Comparison of ENCODE assay signal across 8 cellular contexts in the genomic region with DNA sequence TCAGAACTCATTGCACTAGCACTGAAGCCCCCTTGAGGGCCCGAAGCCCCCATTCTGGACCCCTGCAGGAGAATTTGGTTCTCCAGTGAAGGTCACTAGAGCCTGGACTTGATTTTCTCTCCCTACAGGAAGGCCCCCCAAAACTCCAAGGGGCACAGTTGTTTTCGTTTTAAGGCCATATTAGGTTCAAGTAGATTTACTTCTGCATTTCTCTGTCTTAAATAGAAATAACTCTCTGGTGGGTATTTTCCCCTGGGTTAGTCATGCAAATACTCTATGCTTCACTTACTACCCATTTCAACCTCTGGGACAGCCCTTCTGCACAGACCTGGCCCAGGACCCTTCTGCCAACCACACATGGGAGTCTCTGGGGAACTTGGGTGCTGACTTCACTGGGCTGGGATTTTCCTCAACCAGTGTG. TPM values are rescaled to one million over a fixed set of nuclear protein-coding genes. Genes with fewer than 3 reads are reported as not detected.
DNase-seq lines count a peak whose midpoint lies in the region; ATAC-seq and TF ChIP-seq lines count a peak whose summit lies in the region.

No MANE protein-coding gene starts in this region.

- no peaks in the 10 kb centered on the region for H3K27me3 ChIP-seq in HL-60 (ENCODE audit: insufficient read depth, poor library complexity, severe bottlenecking)
- no peaks in the 10 kb centered on the region for H3K27me3 ChIP-seq in colonic mucosa

- peaks cover 4% of the 10 kb centered on the region for H3K4me1 ChIP-seq in colonic mucosa

- in situ Hi-C loops in GM13976 (cut with MboI; ENCODE audit: low sequenced_read_pairs, unreplicated experiment), result no loop called here

- TF ChIP-seq CTCF in GM13976 (IDR thresholded peaks at IDR 0.05; ENCODE audit: borderline replicate concordance, control extremely low read depth, extremely low read depth, insufficient read depth, missing control alignments), result no peak
- no peak for TF ChIP-seq CTCF in HL-60 (IDR thresholded peaks at IDR 0.05; ENCODE audit: insufficient read depth, low read length)
- no peak for TF ChIP-seq CTCF in colonic mucosa (IDR thresholded peaks at IDR 0.05)

- intact Hi-C loops in colonic mucosa (cut with DNase I), result no loop called here

- H3K9me3 ChIP-seq in colonic mucosa, result no peaks in the 10 kb centered on the region

- DNase-seq in GM13976 (ENCODE audit: low spot score) (peak; percentile 73), HL-60 (ENCODE audit: low read depth in 1 of 2, low spot score in 1 of 2) (peak in 1 of 2 experiments; percentile 36), colonic mucosa (no peak), renal cortical epithelial cell (ENCODE audit: low read depth) (peak; percentile 67), left lobe of liver (ENCODE audit: low spot score) (no peak), iPS-NIHi7 (ENCODE audit: extremely low spot score) (no peak)
- DNase-seq in stimulated activated naive CD4-positive, alpha-beta T cell treated with Interleukin-2 at 50 U/mL for 16 hours (lab: John Stamatoyannopoulos, UW), result no peak

- no peaks in the 10 kb centered on the region for H3K36me3 ChIP-seq in colonic mucosa

- H3K27ac ChIP-seq in HL-60 (replicated peaks) (peak overlapping the region; percentile 80), colonic mucosa (peak overlapping the region; percentile 87)

- peak overlapping the region in 1 of 2 donors; percentile 71 for H3K9ac ChIP-seq in colonic mucosa (ENCODE audit: low read depth in 2 of 2, low read length in 2 of 2)

- ATAC-seq in GM21515 (IDR thresholded peaks at IDR 0.05; ENCODE audit: unreplicated experiment) (peak; percentile 50), left lobe of liver (no peak)

- H3K4me3 ChIP-seq in HL-60 (replicated peaks; ENCODE audit: insufficient read depth, low read length), result peak overlapping the region; percentile 56; the same call in 1 of the 2 replicates
- no peak overlapping the region for H3K4me3 ChIP-seq in colonic mucosa

RNA-seq across cellular contexts. Expression of a gene that starts 41.6 kb away (rescaled TPM):
- total RNA-seq in colonic mucosa, result 10 to 100 TPM; 27.8 to 37.9 TPM
- 37.8 and 81.4 TPM in 2 replicates for total RNA-seq in renal cortical epithelial cell
- total RNA-seq in left lobe of liver, result 11.6 TPM

RNA-seq across cellular contexts. Expression of a gene that starts 48.8 kb away (rescaled TPM):
- total RNA-seq in colonic mucosa, result 10 to 100 TPM; 13.1 to 21.2 TPM
- total RNA-seq in renal cortical epithelial cell, result 29.2 and 42.7 TPM in 2 replicates
- 4.0 TPM for total RNA-seq in left lobe of liver

Comparison
In these comparisons a context has a peak if more than half of its experiments do, and no peak if none do; other contexts are left out.
1. DNase-seq: peak in GM13976 (single experiment) and renal cortical epithelial cell (single experiment); none in colonic mucosa (single experiment), left lobe of liver (single experiment), stimulated activated naive CD4-positive, alpha-beta T cell treated with Interleukin-2 at 50 U/mL for 16 hours (single experiment) and iPS-NIHi7 (single experiment).